In the genomic region with DNA sequence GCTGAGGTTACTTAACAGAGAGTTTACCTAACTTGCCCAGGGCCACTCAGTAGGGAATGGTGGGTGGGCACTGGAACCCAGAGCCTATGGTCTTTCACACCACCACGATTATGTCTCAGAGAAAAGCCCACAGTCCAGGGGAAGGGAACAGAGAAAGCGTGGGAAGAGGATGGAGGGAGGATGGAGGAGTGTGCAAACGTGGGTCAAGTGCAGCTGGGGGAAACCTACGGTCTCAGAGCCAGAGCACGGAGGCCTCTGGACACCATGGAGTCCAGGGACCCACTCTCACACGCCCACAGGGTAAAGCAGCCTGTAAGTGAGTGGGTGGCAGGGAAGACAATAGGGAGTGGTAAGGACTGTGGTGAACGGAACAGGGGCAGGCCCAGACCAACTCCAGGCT, we compare ENCODE assay signal across 1 cellular context.
TF ChIP-seq lines count a peak whose summit lies in the region.

No MANE protein-coding gene starts in this region.

TF ChIP-seq in GM23338, 12 proteins besides CTCF, POLR2A, EP300 and RAD21 (continued from another document):
- TF ChIP-seq, protein P1, sequence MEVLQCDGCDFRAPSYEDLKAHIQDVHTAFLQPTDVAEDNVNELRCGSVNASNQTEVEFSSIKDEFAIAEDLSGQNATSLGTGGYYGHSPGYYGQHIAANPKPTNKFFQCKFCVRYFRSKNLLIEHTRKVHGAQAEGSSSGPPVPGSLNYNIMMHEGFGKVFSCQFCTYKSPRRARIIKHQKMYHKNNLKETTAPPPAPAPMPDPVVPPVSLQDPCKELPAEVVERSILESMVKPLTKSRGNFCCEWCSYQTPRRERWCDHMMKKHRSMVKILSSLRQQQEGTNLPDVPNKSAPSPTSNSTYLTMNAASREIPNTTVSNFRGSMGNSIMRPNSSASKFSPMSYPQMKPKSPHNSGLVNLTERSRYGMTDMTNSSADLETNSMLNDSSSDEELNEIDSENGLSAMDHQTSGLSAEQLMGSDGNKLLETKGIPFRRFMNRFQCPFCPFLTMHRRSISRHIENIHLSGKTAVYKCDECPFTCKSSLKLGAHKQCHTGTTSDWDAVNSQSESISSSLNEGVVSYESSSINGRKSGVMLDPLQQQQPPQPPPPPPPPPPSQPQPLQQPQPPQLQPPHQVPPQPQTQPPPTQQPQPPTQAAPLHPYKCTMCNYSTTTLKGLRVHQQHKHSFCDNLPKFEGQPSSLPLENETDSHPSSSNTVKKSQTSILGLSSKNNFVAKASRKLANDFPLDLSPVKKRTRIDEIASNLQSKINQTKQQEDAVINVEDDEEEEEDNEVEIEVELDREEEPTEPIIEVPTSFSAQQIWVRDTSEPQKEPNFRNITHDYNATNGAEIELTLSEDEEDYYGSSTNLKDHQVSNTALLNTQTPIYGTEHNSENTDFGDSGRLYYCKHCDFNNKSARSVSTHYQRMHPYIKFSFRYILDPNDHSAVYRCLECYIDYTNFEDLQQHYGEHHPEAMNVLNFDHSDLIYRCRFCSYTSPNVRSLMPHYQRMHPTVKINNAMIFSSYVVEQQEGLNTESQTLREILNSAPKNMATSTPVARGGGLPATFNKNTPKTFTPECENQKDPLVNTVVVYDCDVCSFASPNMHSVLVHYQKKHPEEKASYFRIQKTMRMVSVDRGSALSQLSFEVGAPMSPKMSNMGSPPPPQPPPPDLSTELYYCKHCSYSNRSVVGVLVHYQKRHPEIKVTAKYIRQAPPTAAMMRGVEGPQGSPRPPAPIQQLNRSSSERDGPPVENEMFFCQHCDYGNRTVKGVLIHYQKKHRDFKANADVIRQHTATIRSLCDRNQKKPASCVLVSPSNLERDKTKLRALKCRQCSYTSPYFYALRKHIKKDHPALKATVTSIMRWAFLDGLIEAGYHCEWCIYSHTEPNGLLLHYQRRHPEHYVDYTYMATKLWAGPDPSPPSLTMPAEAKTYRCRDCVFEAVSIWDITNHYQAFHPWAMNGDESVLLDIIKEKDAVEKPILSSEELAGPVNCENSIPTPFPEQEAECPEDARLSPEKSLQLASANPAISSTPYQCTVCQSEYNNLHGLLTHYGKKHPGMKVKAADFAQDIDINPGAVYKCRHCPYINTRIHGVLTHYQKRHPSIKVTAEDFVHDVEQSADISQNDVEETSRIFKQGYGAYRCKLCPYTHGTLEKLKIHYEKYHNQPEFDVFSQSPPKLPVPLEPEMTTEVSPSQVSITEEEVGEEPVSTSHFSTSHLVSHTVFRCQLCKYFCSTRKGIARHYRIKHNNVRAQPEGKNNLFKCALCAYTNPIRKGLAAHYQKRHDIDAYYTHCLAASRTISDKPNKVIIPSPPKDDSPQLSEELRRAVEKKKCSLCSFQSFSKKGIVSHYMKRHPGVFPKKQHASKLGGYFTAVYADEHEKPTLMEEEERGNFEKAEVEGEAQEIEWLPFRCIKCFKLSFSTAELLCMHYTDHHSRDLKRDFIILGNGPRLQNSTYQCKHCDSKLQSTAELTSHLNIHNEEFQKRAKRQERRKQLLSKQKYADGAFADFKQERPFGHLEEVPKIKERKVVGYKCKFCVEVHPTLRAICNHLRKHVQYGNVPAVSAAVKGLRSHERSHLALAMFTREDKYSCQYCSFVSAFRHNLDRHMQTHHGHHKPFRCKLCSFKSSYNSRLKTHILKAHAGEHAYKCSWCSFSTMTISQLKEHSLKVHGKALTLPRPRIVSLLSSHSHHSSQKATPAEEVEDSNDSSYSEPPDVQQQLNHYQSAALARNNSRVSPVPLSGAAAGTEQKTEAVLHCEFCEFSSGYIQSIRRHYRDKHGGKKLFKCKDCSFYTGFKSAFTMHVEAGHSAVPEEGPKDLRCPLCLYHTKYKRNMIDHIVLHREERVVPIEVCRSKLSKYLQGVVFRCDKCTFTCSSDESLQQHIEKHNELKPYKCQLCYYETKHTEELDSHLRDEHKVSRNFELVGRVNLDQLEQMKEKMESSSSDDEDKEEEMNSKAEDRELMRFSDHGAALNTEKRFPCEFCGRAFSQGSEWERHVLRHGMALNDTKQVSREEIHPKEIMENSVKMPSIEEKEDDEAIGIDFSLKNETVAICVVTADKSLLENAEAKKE (CRISPR knock-in tag; IDR thresholded peaks at IDR 0.05): no peak
- TF ChIP-seq ZNF331 (CRISPR knock-in tag; IDR thresholded peaks at IDR 0.05; ENCODE audit: low read depth) (no peak), CREB1 (CRISPR knock-in tag; IDR thresholded peaks at IDR 0.05; ENCODE audit: low read depth) (no peak), STAT1 (IDR thresholded peaks at IDR 0.05; ENCODE audit: unreplicated experiment) (no peak)
- TF ChIP-seq, protein P2, sequence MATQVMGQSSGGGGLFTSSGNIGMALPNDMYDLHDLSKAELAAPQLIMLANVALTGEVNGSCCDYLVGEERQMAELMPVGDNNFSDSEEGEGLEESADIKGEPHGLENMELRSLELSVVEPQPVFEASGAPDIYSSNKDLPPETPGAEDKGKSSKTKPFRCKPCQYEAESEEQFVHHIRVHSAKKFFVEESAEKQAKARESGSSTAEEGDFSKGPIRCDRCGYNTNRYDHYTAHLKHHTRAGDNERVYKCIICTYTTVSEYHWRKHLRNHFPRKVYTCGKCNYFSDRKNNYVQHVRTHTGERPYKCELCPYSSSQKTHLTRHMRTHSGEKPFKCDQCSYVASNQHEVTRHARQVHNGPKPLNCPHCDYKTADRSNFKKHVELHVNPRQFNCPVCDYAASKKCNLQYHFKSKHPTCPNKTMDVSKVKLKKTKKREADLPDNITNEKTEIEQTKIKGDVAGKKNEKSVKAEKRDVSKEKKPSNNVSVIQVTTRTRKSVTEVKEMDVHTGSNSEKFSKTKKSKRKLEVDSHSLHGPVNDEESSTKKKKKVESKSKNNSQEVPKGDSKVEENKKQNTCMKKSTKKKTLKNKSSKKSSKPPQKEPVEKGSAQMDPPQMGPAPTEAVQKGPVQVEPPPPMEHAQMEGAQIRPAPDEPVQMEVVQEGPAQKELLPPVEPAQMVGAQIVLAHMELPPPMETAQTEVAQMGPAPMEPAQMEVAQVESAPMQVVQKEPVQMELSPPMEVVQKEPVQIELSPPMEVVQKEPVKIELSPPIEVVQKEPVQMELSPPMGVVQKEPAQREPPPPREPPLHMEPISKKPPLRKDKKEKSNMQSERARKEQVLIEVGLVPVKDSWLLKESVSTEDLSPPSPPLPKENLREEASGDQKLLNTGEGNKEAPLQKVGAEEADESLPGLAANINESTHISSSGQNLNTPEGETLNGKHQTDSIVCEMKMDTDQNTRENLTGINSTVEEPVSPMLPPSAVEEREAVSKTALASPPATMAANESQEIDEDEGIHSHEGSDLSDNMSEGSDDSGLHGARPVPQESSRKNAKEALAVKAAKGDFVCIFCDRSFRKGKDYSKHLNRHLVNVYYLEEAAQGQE (IDR thresholded peaks at IDR 0.05; ENCODE audit: unreplicated experiment): no peak
- TF ChIP-seq, protein P3, sequence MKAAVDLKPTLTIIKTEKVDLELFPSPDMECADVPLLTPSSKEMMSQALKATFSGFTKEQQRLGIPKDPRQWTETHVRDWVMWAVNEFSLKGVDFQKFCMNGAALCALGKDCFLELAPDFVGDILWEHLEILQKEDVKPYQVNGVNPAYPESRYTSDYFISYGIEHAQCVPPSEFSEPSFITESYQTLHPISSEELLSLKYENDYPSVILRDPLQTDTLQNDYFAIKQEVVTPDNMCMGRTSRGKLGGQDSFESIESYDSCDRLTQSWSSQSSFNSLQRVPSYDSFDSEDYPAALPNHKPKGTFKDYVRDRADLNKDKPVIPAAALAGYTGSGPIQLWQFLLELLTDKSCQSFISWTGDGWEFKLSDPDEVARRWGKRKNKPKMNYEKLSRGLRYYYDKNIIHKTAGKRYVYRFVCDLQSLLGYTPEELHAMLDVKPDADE (IDR thresholded peaks at IDR 0.05): no peak
TF ChIP-seq in GM23338: peak in this region for 0.
